Comparison of ENCODE assay signal across 35 cellular contexts in the genomic region with DNA sequence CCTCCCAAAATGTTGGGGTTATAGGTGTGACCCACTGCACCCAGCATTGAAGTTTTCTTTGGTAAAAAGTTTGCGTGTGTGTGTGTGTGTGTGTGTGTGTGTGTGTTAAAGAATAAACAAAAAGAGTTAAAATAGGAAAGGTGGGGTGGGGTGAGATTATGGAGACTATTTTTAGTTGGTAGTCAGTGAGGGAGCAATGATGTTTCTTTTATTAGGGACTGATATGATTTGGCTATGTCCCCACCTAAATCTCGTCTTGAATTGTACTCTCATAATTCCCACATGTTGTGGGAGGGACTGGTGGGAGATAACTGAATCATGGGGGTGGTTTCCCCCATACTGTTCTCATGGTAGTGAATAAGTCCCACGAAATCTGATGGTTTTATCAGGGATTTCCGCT.
"Had no signal": no experiment of that assay in that cellular context is flagged by ENCODE, and none has a peak within 500 bp of the region (broad histone marks: within the 10 kb centered on the region; RNA-seq: fewer than 3 reads in every experiment).

No MANE protein-coding gene starts in this region.

- H3K27ac ChIP-seq: KMS-11 had no signal

- H3K4me3 ChIP-seq: MG63 had no signal

- H3K36me3 ChIP-seq: MG63 had no signal

- DNase-seq: Karpas-422, Kasumi-1, KBM-7, KG1, MG63, MM.1S, NCI-H1048, NCI-H1092, NCI-H1092 treated with DMSO at 0.1 percent for 48 hours, NCI-H1105, NCI-H1105 treated with DMSO at 0.1 percent for 48 hours, NCI-H1417, NCI-H1417 treated with DMSO at 0.1 percent for 48 hours, NCI-H1436, NCI-H1436 treated with DMSO at 0.1 percent for 48 hours, NCI-H146, NCI-H1694, NCI-H1694 treated with DMSO at 0.1 percent for 48 hours, NCI-H187, NCI-H187 treated with DMSO at 0.1 percent for 48 hours, NCI-H1930, NCI-H2029, NCI-H2029 treated with DMSO at 0.1 percent for 48 hours, NCI-H2081, NCI-H2081 treated with DMSO at 0.1 percent for 48 hours, NCI-H2107, NCI-H2171, NCI-H2171 treated with DMSO at 0.1 percent for 48 hours, NCI-H2227 treated with DMSO at 0.1 percent for 48 hours, NCI-H226, NCI-H345, NCI-H446, NCI-H446 treated with DMSO at 0.1 percent for 48 hours, NCI-H510A had no signal

- H3K9me3 ChIP-seq: MG63 had no signal
